In genomic region chr18:13585379-13586153, GRCh38 we compare ENCODE assay signal across 13 cellular contexts.
DNase-seq lines count a peak whose midpoint lies in the region; ATAC-seq, FAIRE-seq and TF ChIP-seq lines count a peak whose summit lies in the region.
"Had no signal": no experiment of that assay in that cellular context is flagged by ENCODE, and none has a peak within 500 bp of the region (broad histone marks: within the 10 kb centered on the region; RNA-seq: fewer than 3 reads in every experiment).

No MANE protein-coding gene starts in this region.

- POLR2A ChIA-PET in OCI-LY7 (lab: Charles Lee), result interaction anchor here (0.6 to 2.3 kb wide), 11 partner anchors 9 to 29 kb away, joined by 3 to 11 read pairs (median 4); no protein-coding TSS in a partner anchor

- no peaks in the 10 kb centered on the region for H3K36me3 Mint-ChIP-seq in nephron (ENCODE audit: low read depth)

- peak overlapping the region in 2 of 3 experiments; percentile 9 to 26 for H3K27ac Mint-ChIP-seq in nephron

- peak overlapping the region; percentile 65; the same call in 1 of the 2 replicates for H2AFZ ChIP-seq in OCI-LY7 (ENCODE audit: low read length)

- no peaks in the 10 kb centered on the region for H3K36me3 ChIP-seq in OCI-LY7 (ENCODE audit: insufficient read depth, low read length)
- H3K36me3 ChIP-seq in ascending aorta, result no peaks in the 10 kb centered on the region
- H3K36me3 ChIP-seq in adrenal gland (replicated peaks in 1 of 2), result no peaks in the 10 kb centered on the region
- H3K36me3 ChIP-seq: sigmoid colon, vagina had no signal

- 57 to 59% (median 58%) methylated on average over 4 of the region's 4 CpGs for WGBS in adrenal gland, 4 donors

- no peak for DNase-seq in GM18507 (ENCODE audit: extremely low spot score, insufficient read length, low read depth)
- peak; percentile 43 for DNase-seq in OCI-LY7 (ENCODE audit: low spot score)
- DNase-seq in ascending aorta (ENCODE audit: low spot score in 2 of 2), result no peak
- DNase-seq in adrenal gland, result no peak
- DNase-seq: activated T-cell treated with anti-CD3 and anti-CD28 coated beads, Interleukin-2, amount 50 U/mL, for 4 hours; DMS79; H7; MM.1S; sigmoid colon had no signal

- H3K27ac ChIP-seq in OCI-LY7 (ENCODE audit: low read depth, low read length, poor library complexity, severe bottlenecking) (peak overlapping the region; percentile 29), ascending aorta (no peak overlapping the region), adrenal gland (peak overlapping the region in 1 of 5 donors; percentile 9)
- H3K27ac ChIP-seq: sigmoid colon, vagina had no signal

- H3K4me1 ChIP-seq in OCI-LY7 (ENCODE audit: insufficient read depth, low read length, poor library complexity, severe bottlenecking), result peaks cover 30% of the 10 kb centered on the region
- no peaks in the 10 kb centered on the region for H3K4me1 ChIP-seq in ascending aorta
- peaks cover 0 to 18% of the 10 kb centered on the region in 2 donors for H3K4me1 ChIP-seq in adrenal gland (replicated peaks in 1 of 2)
- H3K4me1 ChIP-seq: vagina had no signal

- H4K20me1 ChIP-seq in OCI-LY7 (ENCODE audit: insufficient read depth, low read length), result no peaks in the 10 kb centered on the region; the same call in 1 of the 2 replicates

- H3K27me3 ChIP-seq in ascending aorta (no peaks in the 10 kb centered on the region), adrenal gland (no peaks in the 10 kb centered on the region)
- H3K27me3 ChIP-seq: sigmoid colon, vagina had no signal

- intact Hi-C loops in OCI-LY7 (cut with micrococcal nuclease; ENCODE audit: unreplicated experiment) (no loop called here), ascending aorta (cut with DNase I) (no loop called here), adrenal gland (cut with DNase I) (no loop called here)

- no peak overlapping the region for H3K4me3 Mint-ChIP-seq in nephron
- H3K4me3 Mint-ChIP-seq: activated T-cell treated with anti-CD3 and anti-CD28 coated beads, Interleukin-2, amount 50 U/mL, for 4 hours had no signal

- no peak for TF ChIP-seq POLR2A in adrenal gland (IDR thresholded peaks at IDR 0.05)

- peak overlapping the region; percentile 17 for H3K4me3 ChIP-seq in OCI-LY7 (ENCODE audit: low read depth, low read length, poor library complexity, severe bottlenecking)
- no peak overlapping the region for H3K4me3 ChIP-seq in ascending aorta
- H3K4me3 ChIP-seq in adrenal gland, result no peak overlapping the region
- H3K4me3 ChIP-seq: sigmoid colon, vagina had no signal

- CTCF ChIA-PET in OCI-LY7 (lab: Charles Lee; ENCODE audit: unreplicated experiment), result interaction anchor here (1.9 kb wide), 1 partner anchor 27 kb away, joined by 6 read pairs; no protein-coding TSS in a partner anchor

- BruUV-seq in OCI-LY7 (replicated peaks; lab: Mats Ljungman, UMichigan), result no TSS peak

- H3K9me3 ChIP-seq in OCI-LY7 (ENCODE audit: low read length), result no peaks in the 10 kb centered on the region
- H3K9me3 ChIP-seq in ascending aorta, result no peaks in the 10 kb centered on the region
- H3K9me3 ChIP-seq in adrenal gland (replicated peaks in 1 of 3), result no peaks in the 10 kb centered on the region
- H3K9me3 ChIP-seq: sigmoid colon, vagina had no signal

- peak overlapping the region; percentile 72 for H3K4me2 ChIP-seq in OCI-LY7 (ENCODE audit: low read length)

- H3K27me3 Mint-ChIP-seq in nephron (ENCODE audit: low read depth), result peaks cover 3% of the 10 kb centered on the region

- no peaks in the 10 kb centered on the region for H3K9me3 Mint-ChIP-seq in nephron
- H3K9me3 Mint-ChIP-seq: activated T-cell treated with anti-CD3 and anti-CD28 coated beads, Interleukin-2, amount 50 U/mL, for 4 hours had no signal

- peak; percentile 39 for ATAC-seq in HG02678 (IDR thresholded peaks at IDR 0.05; ENCODE audit: unreplicated experiment)
- ATAC-seq in HG02970 (IDR thresholded peaks at IDR 0.05; ENCODE audit: low FRiP score, unreplicated experiment), result no peak

- TF ChIP-seq CTCF in OCI-LY7 (conservative IDR thresholded peaks at IDR 0.05; ENCODE audit: low read length), result no peak
- TF ChIP-seq CTCF in nephron (IDR thresholded peaks at IDR 0.05; ENCODE audit: unreplicated experiment in 3 of 3), result no peak
- TF ChIP-seq CTCF in ascending aorta (IDR thresholded peaks at IDR 0.05), result no peak
- TF ChIP-seq CTCF in adrenal gland (IDR thresholded peaks at IDR 0.05), result no peak

- H3K79me2 ChIP-seq in OCI-LY7 (ENCODE audit: insufficient read depth, low read depth, low read length), result no peaks in the 10 kb centered on the region

- peak; percentile 91 for FAIRE-seq in GM18507 (lab: Jason Lieb, UNC)

- no peaks in the 10 kb centered on the region for H3K9me2 ChIP-seq in OCI-LY7 (ENCODE audit: insufficient read depth, low read length)

- H3K4me1 Mint-ChIP-seq in nephron, result peaks cover 13% of the 10 kb centered on the region
